ENCODE assay signal across 9 cellular contexts in genomic region chr4:30719363-30720020, GRCh38. TPM values are rescaled to one million over a fixed set of nuclear protein-coding genes. Genes with fewer than 3 reads are reported as not detected.
DNase-seq lines count a peak whose midpoint lies in the region; ATAC-seq and TF ChIP-seq lines count a peak whose summit lies in the region.
"Had no signal": no experiment of that assay in that cellular context is flagged by ENCODE, and none has a peak within 500 bp of the region (broad histone marks: within the 10 kb centered on the region; RNA-seq: fewer than 3 reads in every experiment).

No MANE protein-coding gene starts in this region.

- peaks cover 4% of the 10 kb centered on the region; the same call in 1 of the 2 replicates for H4K20me1 ChIP-seq in GM23338 (replicated peaks; ENCODE audit: insufficient read depth)

- peaks cover 51% of the 10 kb centered on the region for H3K27me3 ChIP-seq in GM23338 (ENCODE audit: insufficient read depth)
- peaks cover 22% of the 10 kb centered on the region for H3K27me3 ChIP-seq in SJSA1 (replicated peaks)
- H3K27me3 ChIP-seq in esophagus (ENCODE audit: control insufficient read depth in 1 of 2, insufficient read depth in 2 of 2, low read length in 2 of 2): peaks cover 0 to 2% of the 10 kb centered on the region in 2 donors
- no peaks in the 10 kb centered on the region for H3K27me3 ChIP-seq in vagina
- peaks cover 16% of the 10 kb centered on the region for H3K27me3 ChIP-seq in effector memory CD4-positive, alpha-beta T cell (replicated peaks; ENCODE audit: control insufficient read depth, insufficient read depth, low read length, poor library complexity, severe bottlenecking)

- intact Hi-C loops in vagina (cut with DNase I): no loop called here

- WGBS in esophagus, 2 donors: 1% methylated on average over 35 to 46 of the region's 46 CpGs

- H3K4me3 ChIP-seq in GM23338: peak overlapping the region; percentile 96
- H3K4me3 ChIP-seq in SJSA1: peak overlapping the region; percentile 12
- H3K4me3 ChIP-seq in esophagus (ENCODE audit: low read depth in 1 of 2, low read length in 2 of 2): peak overlapping the region; percentile 63 to 88
- H3K4me3 ChIP-seq in vagina: peak overlapping the region; percentile 58 to 62
- H3K4me3 ChIP-seq in effector memory CD4-positive, alpha-beta T cell (ENCODE audit: insufficient read depth, low read depth, low read length, poor library complexity, severe bottlenecking): no peak overlapping the region

- TF ChIP-seq CTCF in GM23338 (conservative IDR thresholded peaks at IDR 0.05; ENCODE audit: low read depth in 2 of 2): no peak
- TF ChIP-seq CTCF in mesothelial cell of epicardium (IDR thresholded peaks at IDR 0.05; ENCODE audit: unreplicated experiment): no peak
- no peak for TF ChIP-seq CTCF in vagina (IDR thresholded peaks at IDR 0.05)

- H3K9me2 ChIP-seq in GM23338 (ENCODE audit: insufficient read depth): no peaks in the 10 kb centered on the region

- DNase-seq in AG20443 (ENCODE audit: low spot score): peak; percentile 67
- peak; percentile 83 for DNase-seq in GM23338 (ENCODE audit: low spot score)
- DNase-seq in SJSA1 (ENCODE audit: low read depth in 1 of 2, low spot score in 2 of 2): peak in 1 of 2 experiments; percentile 3
- peak; percentile 36 to 73 for DNase-seq in mesothelial cell of epicardium (ENCODE audit: low spot score in 2 of 2, unreplicated experiment in 2 of 2)
- DNase-seq in vagina (ENCODE audit: extremely low spot score in 2 of 2): no peak
- no peak for DNase-seq in effector memory CD4-positive, alpha-beta T cell

- peaks cover 23% of the 10 kb centered on the region for H3K4me1 Mint-ChIP-seq in GM23338
- peaks cover 35% of the 10 kb centered on the region for H3K4me1 Mint-ChIP-seq in mesothelial cell of epicardium

- H3K27ac Mint-ChIP-seq in GM23338: no peak overlapping the region
- peak overlapping the region; percentile 99 for H3K27ac Mint-ChIP-seq in mesothelial cell of epicardium
- H3K27ac Mint-ChIP-seq: IgD-negative memory B cell had no signal

- no peaks in the 10 kb centered on the region for H3K79me2 ChIP-seq in GM23338 (replicated peaks; ENCODE audit: insufficient read depth)

- peak overlapping the region; percentile 99 for H2AFZ ChIP-seq in GM23338

- peaks cover 4% of the 10 kb centered on the region; the same call in 2 of the 3 replicates for H3K9me3 Mint-ChIP-seq in GM23338
- H3K9me3 Mint-ChIP-seq in mesothelial cell of epicardium: no peaks in the 10 kb centered on the region

- H3F3A ChIP-seq in GM23338 (replicated peaks; ENCODE audit: low read depth): peaks cover 14% of the 10 kb centered on the region; the same call in 1 of the 2 replicates

- TF ChIP-seq POLR2A in vagina (IDR thresholded peaks at IDR 0.05): no peak

- H3K36me3 Mint-ChIP-seq in GM23338 (ENCODE audit: low read depth) (no peaks in the 10 kb centered on the region), mesothelial cell of epicardium (no peaks in the 10 kb centered on the region)
- H3K36me3 Mint-ChIP-seq: IgD-negative memory B cell had no signal

- H3K4me1 ChIP-seq in GM23338 (ENCODE audit: insufficient read depth) (peaks cover 8% of the 10 kb centered on the region; the same call in 1 of the 2 replicates), SJSA1 (replicated peaks) (no peaks in the 10 kb centered on the region), esophagus (ENCODE audit: control insufficient read depth in 2 of 2, insufficient read depth in 2 of 2, low read length in 1 of 2) (peaks cover 0 to 12% of the 10 kb centered on the region in 2 donors), vagina (peaks cover 24% of the 10 kb centered on the region)
- H3K4me1 ChIP-seq in effector memory CD4-positive, alpha-beta T cell (ENCODE audit: control insufficient read depth, insufficient read depth, low read length, poor library complexity, severe bottlenecking): peaks cover 3% of the 10 kb centered on the region

- H3K27ac ChIP-seq in GM23338 (ENCODE audit: low read depth) (no peak overlapping the region), SJSA1 (no peak overlapping the region), esophagus (ENCODE audit: low read depth in 2 of 2, low read length in 1 of 2) (peak overlapping the region; percentile 68 to 76), vagina (peak overlapping the region; percentile 78)
- H3K27ac ChIP-seq in effector memory CD4-positive, alpha-beta T cell (ENCODE audit: insufficient read depth, low read length, poor library complexity, severe bottlenecking): no peak overlapping the region

- peak overlapping the region; percentile 98 for H3K4me2 ChIP-seq in GM23338

- ATAC-seq in GM23338 (peak; percentile 29), GM19023 (IDR thresholded peaks at IDR 0.05; ENCODE audit: unreplicated experiment) (no peak)

- H3K9me3 ChIP-seq in SJSA1 (replicated peaks) (no peaks in the 10 kb centered on the region), esophagus (ENCODE audit: control insufficient read depth in 2 of 2, insufficient read depth in 1 of 2, low read depth in 1 of 2, low read length in 1 of 2) (peaks cover 0 to 10% of the 10 kb centered on the region in 2 donors), vagina (no peaks in the 10 kb centered on the region)
- H3K9me3 ChIP-seq in effector memory CD4-positive, alpha-beta T cell (ENCODE audit: control insufficient read depth, low read length): no peaks in the 10 kb centered on the region

- H3K36me3 ChIP-seq in GM23338 (ENCODE audit: insufficient read depth) (no peaks in the 10 kb centered on the region), SJSA1 (no peaks in the 10 kb centered on the region), esophagus (ENCODE audit: control insufficient read depth in 2 of 2, insufficient read depth in 2 of 2, low read length in 1 of 2) (peaks cover 0 to 3% of the 10 kb centered on the region in 2 donors), vagina (no peaks in the 10 kb centered on the region)
- H3K36me3 ChIP-seq in effector memory CD4-positive, alpha-beta T cell (ENCODE audit: control insufficient read depth, insufficient read depth, low read length): no peaks in the 10 kb centered on the region

- H3K4me3 Mint-ChIP-seq in GM23338 (peak overlapping the region; percentile 96), mesothelial cell of epicardium (peak overlapping the region; percentile 100)

- H3K27me3 Mint-ChIP-seq in GM23338 (ENCODE audit: insufficient read depth, low read depth, poor library complexity): peaks cover 61% of the 10 kb centered on the region
- H3K27me3 Mint-ChIP-seq in mesothelial cell of epicardium (ENCODE audit: low read depth): no peaks in the 10 kb centered on the region

TF ChIP-seq in GM23338, 12 proteins besides CTCF, POLR2A, EP300 and RAD21:
- no peak for TF ChIP-seq CREB1 (CRISPR knock-in tag; IDR thresholded peaks at IDR 0.05; ENCODE audit: low read depth)
- no peak for TF ChIP-seq ZNF114 (CRISPR knock-in tag; IDR thresholded peaks at IDR 0.05)
- TF ChIP-seq ZNF331 (CRISPR knock-in tag; IDR thresholded peaks at IDR 0.05; ENCODE audit: low read depth): no peak
- no peak for TF ChIP-seq POLR2AphosphoS5 (IDR thresholded peaks at IDR 0.05; ENCODE audit: low read depth)
- peak; percentile 51 for TF ChIP-seq EZH2 (IDR thresholded peaks at IDR 0.05; ENCODE audit: low read depth, unreplicated experiment)
- no peak for TF ChIP-seq STAT1 (IDR thresholded peaks at IDR 0.05; ENCODE audit: unreplicated experiment)

RNA-seq across cellular contexts. Expression of gene PCDH7, which starts 0.7 kb away (rescaled TPM):
- total RNA-seq in GM23338 (2014; rRNA removed; shearing (Covaris generic)): 7.6 and 10.8 TPM in 2 replicates
- polyA plus RNA-seq in GM23338 (2016; fragmentation: Nextera tagmentation; extraction: Ambion mirVana) (2.4 and 2.7 TPM in 2 replicates), esophagus (1 to 10 TPM; 3.3 to 7.4 TPM)
- total RNA-seq in SJSA1 (2014; rRNA removed; shearing (Covaris generic)): 1.2 and 2.1 TPM in 2 replicates
- total RNA-seq in mesothelial cell of epicardium (74.3 to 78.8 TPM (median 76.7 TPM) in 3 replicates), vagina (23.1 TPM)
- polyA plus RNA-seq: IgD-negative memory B cell had no signal

Comparison
In these comparisons a context has a peak if more than half of its experiments do, and no peak if none do; other contexts are left out.
1. DNase-seq: peak in AG20443 (single experiment), GM23338 (single experiment) and mesothelial cell of epicardium (2 of 2); none in vagina (0 of 2) and effector memory CD4-positive, alpha-beta T cell (0 of 3).
2. H3K27ac ChIP-seq: peak in esophagus (2 of 2) and vagina (single experiment); none in GM23338 (single experiment), SJSA1 (single experiment) and effector memory CD4-positive, alpha-beta T cell (single experiment).